ENCODE assay signal across 10 cellular contexts in genomic region chr12:54412348-54412747, GRCh38. TPM values are rescaled to one million over a fixed set of nuclear protein-coding genes. Genes with fewer than 3 reads are reported as not detected.
DNase-seq lines count a peak whose midpoint lies in the region; ATAC-seq and TF ChIP-seq lines count a peak whose summit lies in the region.
"Had no signal": no experiment of that assay in that cellular context is flagged by ENCODE, and none has a peak within 500 bp of the region (broad histone marks: within the 10 kb centered on the region; RNA-seq: fewer than 3 reads in every experiment).

No MANE protein-coding gene starts in this region.

- POLR2A ChIA-PET in PC-9 (lab: Charles Lee; ENCODE audit: unreplicated experiment) = no interaction called here

- intact Hi-C loops in PC-9 (cut with micrococcal nuclease; ENCODE audit: unreplicated experiment) = no loop called here

- H3K79me2 ChIP-seq in ACC112 (ENCODE audit: control insufficient read depth, insufficient read depth, low read length, unreplicated experiment) (peaks cover 89% of the 10 kb centered on the region), PC-9 (ENCODE audit: low read depth) (peaks cover 29% of the 10 kb centered on the region; the same call in 1 of the 2 replicates)

- H3K4me3 ChIP-seq in ACC112 (ENCODE audit: low read depth, low read length) = peak overlapping the region; percentile 64; the same call in 1 of the 2 replicates
- no peak overlapping the region for H3K4me3 ChIP-seq in PC-9
- peak overlapping the region; percentile 69 to 94 for H3K4me3 ChIP-seq in neutrophil (ENCODE audit: low read depth in 1 of 2, low read length in 1 of 2)

- peaks cover 55% of the 10 kb centered on the region for H3K4me1 Mint-ChIP-seq in endothelial cell (ENCODE audit: unreplicated experiment)

- H3K27me3 ChIP-seq in ACC112 (ENCODE audit: insufficient read depth, low read length) = no peaks in the 10 kb centered on the region
- no peaks in the 10 kb centered on the region for H3K27me3 ChIP-seq in PC-9 (ENCODE audit: insufficient read depth, low read depth)
- H3K27me3 ChIP-seq in neutrophil = no peaks in the 10 kb centered on the region

- no TSS peak for BruUV-seq in PC-9 (replicated peaks; lab: Mats Ljungman, UMichigan)

- no peak for ATAC-seq in GM19397 (IDR thresholded peaks at IDR 0.05; ENCODE audit: unreplicated experiment)

- no peaks in the 10 kb centered on the region for H3K9me2 ChIP-seq in PC-9 (ENCODE audit: insufficient read depth)

- H3K27me3 Mint-ChIP-seq in endothelial cell (ENCODE audit: unreplicated experiment) = peaks cover 6% of the 10 kb centered on the region

- peaks cover 29% of the 10 kb centered on the region for H3K36me3 Mint-ChIP-seq in endothelial cell (ENCODE audit: low read depth, unreplicated experiment)

- H3K9me3 ChIP-seq in PC-9 (ENCODE audit: insufficient read depth, low read depth) = no peaks in the 10 kb centered on the region
- H3K9me3 ChIP-seq in neutrophil = no peaks in the 10 kb centered on the region

- H3K27ac ChIP-seq in ACC112 (ENCODE audit: low read depth, low read length) (peak overlapping the region; percentile 96), PC-9 (peak overlapping the region; percentile 39; the same call in 1 of the 2 replicates), neutrophil (peak overlapping the region; percentile 100)

- H3K36me3 ChIP-seq in ACC112 (ENCODE audit: insufficient read depth, low read length) (peaks cover 16% of the 10 kb centered on the region), PC-9 (ENCODE audit: low read depth) (0 out of 2 replicates have a peak, but pooled peaks cover 1% of the 10 kb centered on the region), neutrophil (peaks cover 42% of the 10 kb centered on the region)

- DNase-seq in PC-9 = no peak
- DNase-seq in endothelial cell (ENCODE audit: low spot score) = no peak
- DNase-seq in A172 (ENCODE audit: low spot score) = no peak
- DNase-seq in SIG-M5 treated with dmso at 0.1 percent for 504 hours (lab: John Stamatoyannopoulos, UW; ENCODE audit: unreplicated experiment) = no peak
- no peak for DNase-seq in GM13976 (ENCODE audit: low spot score)
- DNase-seq: KG1, NCI-H82 had no signal

- peaks cover 26% of the 10 kb centered on the region for H3F3A ChIP-seq in PC-9 (ENCODE audit: insufficient read depth, low read depth)

- no peaks in the 10 kb centered on the region for H3K9me3 Mint-ChIP-seq in endothelial cell (ENCODE audit: unreplicated experiment)

- H3K4me3 Mint-ChIP-seq in endothelial cell (ENCODE audit: unreplicated experiment) = peak overlapping the region; percentile 78

- H2AFZ ChIP-seq in ACC112 (ENCODE audit: low read length, unreplicated experiment) = no peak overlapping the region
- H2AFZ ChIP-seq in PC-9 = no peak overlapping the region

- in situ Hi-C loops in GM13976 (cut with MboI; ENCODE audit: low sequenced_read_pairs, unreplicated experiment) = no loop called here

- no peak for TF ChIP-seq CTCF in PC-9 (conservative IDR thresholded peaks at IDR 0.05)
- TF ChIP-seq CTCF in endothelial cell (IDR thresholded peaks at IDR 0.05; ENCODE audit: unreplicated experiment) = no peak
- TF ChIP-seq CTCF in neutrophil (IDR thresholded peaks at IDR 0.05) = no peak
- no peak for TF ChIP-seq CTCF in GM13976 (IDR thresholded peaks at IDR 0.05; ENCODE audit: borderline replicate concordance, control extremely low read depth, extremely low read depth, insufficient read depth, missing control alignments)

- no peak overlapping the region for H3K27ac Mint-ChIP-seq in endothelial cell (ENCODE audit: unreplicated experiment)

- H3K4me1 ChIP-seq in ACC112 (ENCODE audit: control insufficient read depth, insufficient read depth, low read length, unreplicated experiment) (peaks cover 74% of the 10 kb centered on the region), PC-9 (replicated peaks; ENCODE audit: insufficient read depth) (peaks cover 16% of the 10 kb centered on the region; the same call in 1 of the 2 replicates), neutrophil (ENCODE audit: control insufficient read depth in 1 of 2, insufficient read depth in 1 of 2, low read depth in 1 of 2, low read length in 1 of 2) (peaks cover 78 to 81% of the 10 kb centered on the region in 2 experiments)

- CTCF ChIA-PET in PC-9 (lab: Charles Lee) = interaction anchor here (2.2 kb wide), 1 partner anchor 13 kb away, joined by 6 read pairs; no protein-coding TSS in a partner anchor

- no peaks in the 10 kb centered on the region for H4K20me1 ChIP-seq in PC-9 (ENCODE audit: insufficient read depth)

- H3K4me2 ChIP-seq in PC-9 = no peak overlapping the region

RNA-seq across cellular contexts. Expression of gene ITGA5, which starts 6.7 kb away (rescaled TPM):
- total RNA-seq in PC-9 (2021) (26.7 and 28.4 TPM in 2 replicates), endothelial cell (ENCODE audit: unreplicated experiment) (688 TPM)
- total RNA-seq in A172 (2014; rRNA removed; shearing (Covaris generic)) = 215 and 219 TPM in 2 replicates

RNA-seq across cellular contexts. Expression of gene ZNF385A, which starts 27.8 kb away (rescaled TPM):
- total RNA-seq in PC-9 (2021) (17.2 and 18.0 TPM in 2 replicates), endothelial cell (ENCODE audit: unreplicated experiment) (15.6 TPM)
- total RNA-seq in A172 (2014; rRNA removed; shearing (Covaris generic)) = 1.3 and 5.3 TPM in 2 replicates

RNA-seq across cellular contexts. Expression of gene GPR84, which starts 48.1 kb away (rescaled TPM):
- total RNA-seq in PC-9 (2021) (not detected in 2 replicates), endothelial cell (ENCODE audit: unreplicated experiment) (0.41 TPM)
- total RNA-seq in A172 (2014; rRNA removed; shearing (Covaris generic)) = not detected in 2 replicates

Comparison
In these comparisons a context has a peak if more than half of its experiments do, and no peak if none do; other contexts are left out.
1. H3K27ac ChIP-seq: peak in every context shown above with its lines; median percentile 100 in neutrophil; 96 in ACC112; 39 in PC-9.